ENCODE assay signal across 5 cellular contexts in genomic region chr19:47698631-47699359, GRCh38. TPM values are rescaled to one million over a fixed set of nuclear protein-coding genes. Genes with fewer than 3 reads are reported as not detected.
"Had no signal": no experiment of that assay in that cellular context is flagged by ENCODE, and none has a peak within 500 bp of the region (broad histone marks: within the 10 kb centered on the region; RNA-seq: fewer than 3 reads in every experiment).

No MANE protein-coding gene starts in this region.

- FAIRE-seq: islet of Langerhans had no signal

- H3K9me3 ChIP-seq: neutrophil, upper lobe of right lung had no signal

- H3K27ac ChIP-seq: neutrophil had no signal

- H3K27me3 ChIP-seq: neutrophil, upper lobe of right lung had no signal

- H3K4me1 ChIP-seq: upper lobe of right lung had no signal

- H3K4me3 ChIP-seq: skin epidermis, upper lobe of right lung had no signal

RNA-seq across cellular contexts. Expression of gene EHD2, which starts 14.4 kb away (rescaled TPM):
- total RNA-seq: naive thymus-derived CD8-positive, alpha-beta T cell had no signal
- polyA plus RNA-seq: naive thymus-derived CD8-positive, alpha-beta T cell had no signal
